Comparison of ENCODE assay signal across 1 cellular context in genomic region chr19:42179501-42179817, GRCh38.
A peak's percentile ranks its signal among the peaks of the same experiment; 100 is the strongest.
TF ChIP-seq lines count a peak whose summit lies in the region.

No MANE protein-coding gene starts in this region.

TF ChIP-seq in HEK293, 187 proteins besides CTCF, POLR2A, EP300 and RAD21 (continued from another document):
- no peak for TF ChIP-seq PRDM2 (tag by site-specific recombination; IDR thresholded peaks at IDR 0.05; ENCODE audit: borderline replicate concordance)
- peak; percentile 95 for TF ChIP-seq ZNF398 (tag by site-specific recombination; IDR thresholded peaks at IDR 0.05)
- TF ChIP-seq ZNF654 (tag by site-specific recombination; IDR thresholded peaks at IDR 0.05; ENCODE audit: low read depth) = no peak
- no peak for TF ChIP-seq HOXC10 (CRISPR knock-in tag; IDR thresholded peaks at IDR 0.05)
- TF ChIP-seq ZNF24 (tag by site-specific recombination; IDR thresholded peaks at IDR 0.05) = no peak
- TF ChIP-seq ZNF600 (tag by site-specific recombination; IDR thresholded peaks at IDR 0.05) = 0 out of 2 replicates have a peak, but pooled peaks have one; percentile 19
- no peak for TF ChIP-seq ZNF19 (tag by site-specific recombination; IDR thresholded peaks at IDR 0.05; ENCODE audit: low read depth)
- no peak for TF ChIP-seq ZNF670 (tag by site-specific recombination; IDR thresholded peaks at IDR 0.05; ENCODE audit: low read depth)
- TF ChIP-seq ZNF621 (tag by site-specific recombination; IDR thresholded peaks at IDR 0.05) = no peak
- no peak for TF ChIP-seq ZNF514 (tag by site-specific recombination; IDR thresholded peaks at IDR 0.05)
- no peak for TF ChIP-seq SALL2 (tag by site-specific recombination; IDR thresholded peaks at IDR 0.05; ENCODE audit: borderline replicate concordance)
- TF ChIP-seq ZNF26 (tag by site-specific recombination; IDR thresholded peaks at IDR 0.05) = no peak
- peak; percentile 5; the same call in 1 of the 2 replicates for TF ChIP-seq EGR2 (tag by site-specific recombination; IDR thresholded peaks at IDR 0.05; ENCODE audit: low read depth)
- TF ChIP-seq ZNF701 (tag by site-specific recombination; IDR thresholded peaks at IDR 0.05) = no peak
- TF ChIP-seq ZNF677 (tag by site-specific recombination; IDR thresholded peaks at IDR 0.05) = no peak
- TF ChIP-seq ZBTB49 (tag by site-specific recombination; IDR thresholded peaks at IDR 0.05; ENCODE audit: low read depth) = no peak
- no peak for TF ChIP-seq ZNF239 (tag by site-specific recombination; IDR thresholded peaks at IDR 0.05)
- peak; percentile 87; the same call in 1 of the 2 replicates for TF ChIP-seq WT1 (tag by site-specific recombination; IDR thresholded peaks at IDR 0.05)
- no peak for TF ChIP-seq ZNF280D (tag by site-specific recombination; IDR thresholded peaks at IDR 0.05)
- TF ChIP-seq ZNF391 (tag by site-specific recombination; IDR thresholded peaks at IDR 0.05; ENCODE audit: borderline replicate concordance, low read depth) = no peak
- no peak for TF ChIP-seq KLF16 (tag by site-specific recombination; IDR thresholded peaks at IDR 0.05)
- TF ChIP-seq PRDM10 (tag by site-specific recombination; IDR thresholded peaks at IDR 0.05) = no peak
- no peak for TF ChIP-seq ZNF768 (tag by site-specific recombination; IDR thresholded peaks at IDR 0.05)
- TF ChIP-seq ZNF426 (tag by site-specific recombination; IDR thresholded peaks at IDR 0.05) = no peak
- no peak for TF ChIP-seq ZIC2 (tag by site-specific recombination; IDR thresholded peaks at IDR 0.05)
- TF ChIP-seq GLI2 (tag by site-specific recombination; IDR thresholded peaks at IDR 0.05; ENCODE audit: borderline replicate concordance, low read depth) = no peak
- no peak for TF ChIP-seq REPIN1 (tag by site-specific recombination; IDR thresholded peaks at IDR 0.05; ENCODE audit: low read depth)
- TF ChIP-seq ZNF202 (tag by site-specific recombination; IDR thresholded peaks at IDR 0.05; ENCODE audit: borderline replicate concordance) = no peak
- peak; percentile 75 for TF ChIP-seq ZFHX2 (tag by site-specific recombination; conservative IDR thresholded peaks at IDR 0.05)
- TF ChIP-seq KLF9 (tag by site-specific recombination; IDR thresholded peaks at IDR 0.05; ENCODE audit: low read depth) = peak; percentile 39; the same call in 1 of the 2 replicates
- TF ChIP-seq ZNF157 (tag by site-specific recombination; IDR thresholded peaks at IDR 0.05) = 0 out of 2 replicates have a peak, but pooled peaks have one; percentile 0
- TF ChIP-seq ZNF843 (tag by site-specific recombination; IDR thresholded peaks at IDR 0.05) = no peak
- TF ChIP-seq ZNF184 (tag by site-specific recombination; IDR thresholded peaks at IDR 0.05) = no peak
- peak; percentile 33 for TF ChIP-seq ZBTB26 (tag by site-specific recombination; optimal IDR thresholded peaks at IDR 0.05)
- no peak for TF ChIP-seq ZNF292 (tag by site-specific recombination; IDR thresholded peaks at IDR 0.05; ENCODE audit: borderline replicate concordance, low read depth)
- TF ChIP-seq ZFP3 (tag by site-specific recombination; IDR thresholded peaks at IDR 0.05; ENCODE audit: low read depth) = no peak
- no peak for TF ChIP-seq HOXD13 (CRISPR knock-in tag; IDR thresholded peaks at IDR 0.05; ENCODE audit: borderline replicate concordance)
- TF ChIP-seq SP7 (tag by site-specific recombination; IDR thresholded peaks at IDR 0.05) = no peak
